2 cellular contexts compared by ENCODE assay signal in genomic region chr1:29984544-29985375, GRCh38.
TF ChIP-seq lines count a peak whose summit lies in the region.

No MANE protein-coding gene starts in this region.

TF ChIP-seq in liver, 16 proteins besides CTCF, POLR2A, EP300 and RAD21 (continued from another document):
- no peak for TF ChIP-seq ZBTB33 (IDR thresholded peaks at IDR 0.05)
- no peak for TF ChIP-seq YY1 (IDR thresholded peaks at IDR 0.05)
- peak; percentile 86 to 88 for TF ChIP-seq RXRA (IDR thresholded peaks at IDR 0.05)
- no peak for TF ChIP-seq TAF1 (conservative IDR thresholded peaks at IDR 0.05)
- no peak for TF ChIP-seq ATF3 (IDR thresholded peaks at IDR 0.05)
- TF ChIP-seq GABPA (IDR thresholded peaks at IDR 0.05 in 1 of 2, conservative IDR thresholded peaks at IDR 0.05 in 1 of 2), result no peak
- no peak for TF ChIP-seq HNF4G (IDR thresholded peaks at IDR 0.05)
- peak; percentile 68 for TF ChIP-seq REST (IDR thresholded peaks at IDR 0.05)
- peak in 1 of 2 donors; percentile 18 for TF ChIP-seq JUND (IDR thresholded peaks at IDR 0.05)

TF ChIP-seq in HepG2, 621 proteins besides CTCF, POLR2A, EP300 and RAD21 (continued from another document):
- TF ChIP-seq FUBP1 (CRISPR knock-in tag; IDR thresholded peaks at IDR 0.05; ENCODE audit: borderline replicate concordance) (no peak), ZBTB7B (CRISPR knock-in tag; IDR thresholded peaks at IDR 0.05) (no peak), KDM3A (CRISPR knock-in tag; IDR thresholded peaks at IDR 0.05; ENCODE audit: low read depth) (no peak), ZNF496 (CRISPR knock-in tag; IDR thresholded peaks at IDR 0.05; ENCODE audit: insufficient replicate concordance) (no peak), NR2F6 (IDR thresholded peaks at IDR 0.05) (no peak), NR2F6 (CRISPR knock-in tag; IDR thresholded peaks at IDR 0.05) (no peak)
- TF ChIP-seq, protein P1, sequence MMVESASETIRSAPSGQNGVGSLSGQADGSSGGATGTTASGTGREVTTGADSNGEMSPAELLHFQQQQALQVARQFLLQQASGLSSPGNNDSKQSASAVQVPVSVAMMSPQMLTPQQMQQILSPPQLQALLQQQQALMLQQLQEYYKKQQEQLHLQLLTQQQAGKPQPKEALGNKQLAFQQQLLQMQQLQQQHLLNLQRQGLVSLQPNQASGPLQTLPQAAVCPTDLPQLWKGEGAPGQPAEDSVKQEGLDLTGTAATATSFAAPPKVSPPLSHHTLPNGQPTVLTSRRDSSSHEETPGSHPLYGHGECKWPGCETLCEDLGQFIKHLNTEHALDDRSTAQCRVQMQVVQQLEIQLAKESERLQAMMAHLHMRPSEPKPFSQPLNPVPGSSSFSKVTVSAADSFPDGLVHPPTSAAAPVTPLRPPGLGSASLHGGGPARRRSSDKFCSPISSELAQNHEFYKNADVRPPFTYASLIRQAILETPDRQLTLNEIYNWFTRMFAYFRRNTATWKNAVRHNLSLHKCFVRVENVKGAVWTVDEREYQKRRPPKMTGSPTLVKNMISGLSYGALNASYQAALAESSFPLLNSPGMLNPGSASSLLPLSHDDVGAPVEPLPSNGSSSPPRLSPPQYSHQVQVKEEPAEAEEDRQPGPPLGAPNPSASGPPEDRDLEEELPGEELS (CRISPR knock-in tag; IDR thresholded peaks at IDR 0.05), result no peak
